In the genomic region with DNA sequence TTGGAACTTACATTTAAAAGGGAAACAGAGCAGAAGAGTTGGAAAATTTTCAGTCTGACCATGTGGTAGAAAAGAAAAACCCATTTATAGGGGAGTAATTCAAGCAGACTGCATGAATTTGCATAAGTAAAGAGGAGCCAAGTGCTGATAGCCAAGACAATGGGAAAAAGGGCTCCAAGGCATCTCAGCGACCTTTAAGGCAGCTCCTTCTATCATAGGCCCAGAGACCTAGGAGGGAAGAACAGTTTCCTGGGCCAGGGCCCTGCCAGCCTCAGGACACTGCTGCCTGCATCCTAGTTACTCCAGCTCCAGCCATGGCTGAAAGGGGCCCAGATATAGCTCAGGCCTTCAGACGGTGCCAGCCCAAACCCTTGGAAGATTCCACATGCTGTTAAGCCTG, we compare ENCODE assay signal across 13 cellular contexts. TPM values are rescaled to one million over a fixed set of nuclear protein-coding genes. Genes with fewer than 3 reads are reported as not detected.
"Had no signal": no experiment of that assay in that cellular context is flagged by ENCODE, and none has a peak within 500 bp of the region (broad histone marks: within the 10 kb centered on the region; RNA-seq: fewer than 3 reads in every experiment).

No MANE protein-coding gene starts in this region.

- H3K9me3 ChIP-seq: upper lobe of left lung had no signal

- H3K4me3 ChIP-seq: smooth muscle cell, upper lobe of left lung had no signal

- H3K36me3 ChIP-seq: upper lobe of left lung had no signal

- DNase-seq: activated CD4-positive, CD25-positive, alpha-beta regulatory T cell treated with anti-CD3 and anti-CD28 coated beads, Interleukin-2, amount 50 U/mL, for 72 hours; activated naive CD4-positive, alpha-beta T cell treated with Interleukin-2 at 50 U/mL for 16 hours; dermis blood vessel endothelial cell; head of caudate nucleus; mammary epithelial cell; nucleus accumbens; T-helper 9 cell had no signal

- H3K27ac Mint-ChIP-seq: activated T-helper 17 cell treated with anti-CD3 and anti-CD28 coated beads, Interleukin-2, amount 50 U/mL, for 72 hours; natural killer cell treated with Interleukin-12 subunit alpha and Interleukin-12 subunit beta and Interleukin-15 and Interleukin-18, amount 100 ng/mL, for 72 hours; progenitor cell of endocrine pancreas; stimulated activated naive CD8-positive, alpha-beta T cell treated with anti-CD3 and anti-CD28 coated beads, Interleukin-15, Interleukin-2, amounts not matched to agents 100 ng/mL and 50 ng/mL, for 24 hours had no signal

- H3K4me3 Mint-ChIP-seq: activated T-helper 17 cell treated with anti-CD3 and anti-CD28 coated beads, Interleukin-2, amount 50 U/mL, for 72 hours; natural killer cell treated with Interleukin-12 subunit alpha and Interleukin-12 subunit beta and Interleukin-15 and Interleukin-18, amount 100 ng/mL, for 72 hours; stimulated activated naive CD8-positive, alpha-beta T cell treated with anti-CD3 and anti-CD28 coated beads, Interleukin-15, Interleukin-2, amounts not matched to agents 100 ng/mL and 50 ng/mL, for 24 hours had no signal

- H3K27me3 ChIP-seq: upper lobe of left lung had no signal

- H3K27me3 Mint-ChIP-seq: activated T-helper 17 cell treated with anti-CD3 and anti-CD28 coated beads, Interleukin-2, amount 50 U/mL, for 72 hours; natural killer cell treated with Interleukin-12 subunit alpha and Interleukin-12 subunit beta and Interleukin-15 and Interleukin-18, amount 100 ng/mL, for 72 hours; progenitor cell of endocrine pancreas; stimulated activated naive CD8-positive, alpha-beta T cell treated with anti-CD3 and anti-CD28 coated beads, Interleukin-15, Interleukin-2, amounts not matched to agents 100 ng/mL and 50 ng/mL, for 24 hours had no signal

- ATAC-seq: activated T-helper 17 cell treated with anti-CD3 and anti-CD28 coated beads, Interleukin-2, amount 50 U/mL, for 72 hours; natural killer cell treated with Interleukin-12 subunit alpha and Interleukin-12 subunit beta and Interleukin-15 and Interleukin-18, amount 100 ng/mL, for 72 hours had no signal

RNA-seq across cellular contexts. Expression of a gene that starts 40.0 kb away (rescaled TPM):
- total RNA-seq: activated T-helper 17 cell treated with anti-CD3 and anti-CD28 coated beads, Interleukin-2, amount 50 U/mL, for 72 hours; natural killer cell treated with Interleukin-12 subunit alpha and Interleukin-12 subunit beta and Interleukin-15 and Interleukin-18, amount 100 ng/mL, for 72 hours had no signal
